Comparison of ENCODE assay signal across 8 cellular contexts in the genomic region with DNA sequence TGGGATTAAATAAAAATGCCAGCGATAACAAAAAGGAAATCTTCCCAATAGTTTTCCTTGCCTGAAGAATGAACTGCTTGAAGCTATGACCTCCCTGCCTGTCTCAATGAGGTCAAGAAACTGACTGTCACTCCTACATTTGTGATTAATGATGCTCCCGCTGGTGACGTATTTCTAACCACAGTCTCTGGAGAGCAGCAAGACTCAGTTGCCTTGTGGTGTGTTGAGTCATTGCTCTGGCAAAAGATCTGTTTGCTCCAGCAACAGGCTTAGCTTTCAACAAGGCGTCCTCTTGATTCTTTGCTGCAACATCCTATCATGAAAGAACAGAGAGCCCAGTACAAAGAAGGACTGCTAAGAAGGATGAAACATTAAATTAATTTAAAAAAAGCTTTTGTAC.
A peak's percentile ranks its signal among the peaks of the same experiment; 100 is the strongest.
DNase-seq lines count a peak whose midpoint lies in the region; ATAC-seq and TF ChIP-seq lines count a peak whose summit lies in the region.

No MANE protein-coding gene starts in this region.

- ATAC-seq in GM19328 (IDR thresholded peaks at IDR 0.05; ENCODE audit: unreplicated experiment): no peak

- peak; percentile 15 for DNase-seq in NCI-H2107 treated with DMSO at 0.1 percent for 48 hours (lab: John Stamatoyannopoulos, UW; ENCODE audit: unreplicated experiment)
- no peak for DNase-seq in NCI-H2107 (lab: John Stamatoyannopoulos, UW)
- peak; percentile 16 to 63 (median 18) for DNase-seq in adrenal gland
- DNase-seq in hepatic stellate cell (ENCODE audit: low spot score): peak; percentile 48
- DNase-seq in tibial nerve (ENCODE audit: low spot score in 2 of 2): no peak
- no peak for DNase-seq in T-helper 2 cell
- no peak for DNase-seq in activated gamma-delta T cell treated with Interleukin-2 at 50 U/mL for 16 hours

- 36 to 54% (median 45%) methylated on average over 4 of the region's 4 CpGs for WGBS in adrenal gland, 4 donors
- 37 to 41% methylated on average over 4 of the region's 4 CpGs for WGBS in tibial nerve, 2 donors

- no peaks in the 10 kb centered on the region for H3K27me3 ChIP-seq in adrenal gland
- H3K27me3 ChIP-seq in tibial nerve: no peaks in the 10 kb centered on the region

- TF ChIP-seq POLR2A in adrenal gland (IDR thresholded peaks at IDR 0.05) (no peak), tibial nerve (IDR thresholded peaks at IDR 0.05) (no peak)

- intact Hi-C loops in adrenal gland (cut with DNase I): no loop called here

- no peaks in the 10 kb centered on the region for H3K9me3 ChIP-seq in adrenal gland (replicated peaks in 1 of 3)
- H3K9me3 ChIP-seq in tibial nerve: no peaks in the 10 kb centered on the region

- H3K4me1 ChIP-seq in adrenal gland (replicated peaks in 1 of 2): no peaks in the 10 kb centered on the region
- H3K4me1 ChIP-seq in tibial nerve: peaks cover 0 to 9% (median 2%) of the 10 kb centered on the region in 4 donors

- TF ChIP-seq EP300 in tibial nerve (IDR thresholded peaks at IDR 0.05): peak in 1 of 2 donors; percentile 62

- H3K27ac ChIP-seq in adrenal gland (no peak overlapping the region), tibial nerve (peak overlapping the region in 3 of 4 donors; percentile 44 to 81 (median 79))

- no peak for TF ChIP-seq CTCF in adrenal gland (IDR thresholded peaks at IDR 0.05)
- TF ChIP-seq CTCF in tibial nerve (IDR thresholded peaks at IDR 0.05): no peak

- H3K36me3 ChIP-seq in adrenal gland (replicated peaks in 1 of 2): no peaks in the 10 kb centered on the region
- H3K36me3 ChIP-seq in tibial nerve: no peaks in the 10 kb centered on the region

- H3K4me3 ChIP-seq in adrenal gland (no peak overlapping the region), tibial nerve (no peak overlapping the region)

Comparison
In these comparisons a context has a peak if more than half of its experiments do, and no peak if none do; other contexts are left out.
1. DNase-seq: peak in NCI-H2107 treated with DMSO at 0.1 percent for 48 hours (single experiment), adrenal gland (7 of 7) and hepatic stellate cell (single experiment); none in NCI-H2107 (single experiment), tibial nerve (0 of 2), T-helper 2 cell (0 of 5) and activated gamma-delta T cell treated with Interleukin-2 at 50 U/mL for 16 hours (single experiment).
2. H3K27ac ChIP-seq: peak in tibial nerve (3 of 4); none in adrenal gland (0 of 5).